ENCODE assay signal across 8 cellular contexts in genomic region chr19:49851456-49852259, GRCh38. TPM values are rescaled to one million over a fixed set of nuclear protein-coding genes. Genes with fewer than 3 reads are reported as not detected.
DNase-seq lines count a peak whose midpoint lies in the region; ATAC-seq, FAIRE-seq and TF ChIP-seq lines count a peak whose summit lies in the region.

No MANE protein-coding gene starts in this region.

- H2AK9ac ChIP-seq in IMR-90 (replicated peaks; ENCODE audit: low read depth, low read length, poor library complexity), result peak overlapping the region; percentile 95

- no peaks in the 10 kb centered on the region for H3K27me3 ChIP-seq in IMR-90 (ENCODE audit: control insufficient read depth, insufficient read depth, low read length)
- H3K27me3 ChIP-seq in pancreas, result no peaks in the 10 kb centered on the region

- H3K9ac ChIP-seq in IMR-90 (ENCODE audit: low read depth, low read length), result peak overlapping the region; percentile 65

- in situ Hi-C loops in GM13977 (cut with MboI; ENCODE audit: low pct_unique_long_range_greater_than_20kb, low sequenced_read_pairs, unreplicated experiment), result no loop called here
- in situ Hi-C loops in IMR-90 (cut with MboI; ENCODE audit: low sequenced_read_pairs), result loop anchor here (10.0 kb wide), 1 partner anchor 167 kb away; the partner anchor contains the start of gene ADM5

- TF ChIP-seq POLR2A in IMR-90 (IDR thresholded peaks at IDR 0.05; ENCODE audit: low read depth, low read length) (no peak), GM18505 (IDR thresholded peaks at IDR 0.05; ENCODE audit: borderline replicate concordance, extremely low read depth, insufficient read depth, insufficient read length) (no peak)

- peaks cover 58% of the 10 kb centered on the region for H4K20me1 ChIP-seq in IMR-90 (ENCODE audit: insufficient read depth, low read length)

- POLR2A ChIA-PET in IMR-90 (lab: Charles Lee; ENCODE audit: unreplicated experiment), result no interaction called here

- TF ChIP-seq CTCF in GM13977 (IDR thresholded peaks at IDR 0.05; ENCODE audit: extremely low read depth, insufficient read depth, missing control alignments), result no peak
- TF ChIP-seq CTCF in IMR-90 (conservative IDR thresholded peaks at IDR 0.05; ENCODE audit: low read depth, low read length), result no peak
- no peak for TF ChIP-seq CTCF in fibroblast of the aortic adventitia (IDR thresholded peaks at IDR 0.05; ENCODE audit: insufficient read depth, low read length)
- no peak for TF ChIP-seq CTCF in pancreas (IDR thresholded peaks at IDR 0.05)

- dilution Hi-C loops in IMR-90 (cut with HindIII; ENCODE audit: low sequenced_read_pairs, unreplicated experiment), result no loop called here

- no peak overlapping the region for H2BK20ac ChIP-seq in IMR-90 (ENCODE audit: low read depth, low read length)

- H2AK5ac ChIP-seq in IMR-90 (ENCODE audit: low read depth, low read length), result peak overlapping the region; percentile 81

- intact Hi-C loops in IMR-90 (cut with micrococcal nuclease) (no loop called here), pancreas (cut with DNase I) (no loop called here)

- WGBS in IMR-90 (ENCODE audit: extremely low coverage in 2 of 2, insufficient read length in 1 of 2), 2 experiments, result 3% methylated on average over 27 of the region's 78 CpGs; no CpG with 5 or more reads in 1 of the 2 experiments
- WGBS in pancreas, 2 donors, result 1% methylated on average over 62 to 78 of the region's 78 CpGs

- no peak overlapping the region; the same call in 1 of the 2 replicates for H3K18ac ChIP-seq in IMR-90 (ENCODE audit: low read depth, low read length)

- no peak overlapping the region for H4K8ac ChIP-seq in IMR-90 (ENCODE audit: low read depth in 2 of 2, low read length in 2 of 2)

- H2AFZ ChIP-seq in IMR-90 (replicated peaks; ENCODE audit: low read length, poor library complexity), result peak overlapping the region; percentile 90

- peaks cover 25% of the 10 kb centered on the region for H3K36me3 ChIP-seq in IMR-90 (ENCODE audit: control insufficient read depth, insufficient read depth, low read length)
- H3K36me3 ChIP-seq in pancreas, result peaks cover 0 to 7% (median 0%) of the 10 kb centered on the region in 3 donors

- H2BK120ac ChIP-seq in IMR-90 (ENCODE audit: low read depth, low read length), result no peak overlapping the region

- H3K56ac ChIP-seq in IMR-90 (ENCODE audit: extremely low read depth, insufficient read depth, low read length), result 0 out of 2 replicates have a peak overlapping the region, but pooled peaks have one; percentile 27

- peak overlapping the region; percentile 94 for H3K4me2 ChIP-seq in IMR-90 (ENCODE audit: low read depth, low read length)

- no peak overlapping the region for H4K5ac ChIP-seq in IMR-90 (ENCODE audit: low read depth, low read length)

- H3K14ac ChIP-seq in IMR-90 (replicated peaks; ENCODE audit: low read depth, low read length), result peak overlapping the region; percentile 74

- ATAC-seq in IMR-90 (ENCODE audit: low read depth) (peak; percentile 19), pancreas (peak in 3 of 4 donors; percentile 2 to 19 (median 18)), GM18505 (IDR thresholded peaks at IDR 0.05; ENCODE audit: unreplicated experiment) (no peak)

- no peaks in the 10 kb centered on the region for H3K9me3 ChIP-seq in IMR-90 (ENCODE audit: control insufficient read depth, insufficient read depth, low read length)
- H3K9me3 ChIP-seq in pancreas, result no peaks in the 10 kb centered on the region

- peak overlapping the region; percentile 41; the same call in 1 of the 2 replicates for H3K4ac ChIP-seq in IMR-90 (ENCODE audit: low read depth, low read length)

- H4K91ac ChIP-seq in IMR-90 (ENCODE audit: insufficient read depth, low read depth, low read length), result no peak overlapping the region

- CTCF ChIA-PET in IMR-90 (lab: Yijun Ruan, JAX), result no interaction called here

- peaks cover 15% of the 10 kb centered on the region for H3K9me1 ChIP-seq in IMR-90 (ENCODE audit: insufficient read depth, low read length)

- peak overlapping the region; percentile 48 for H2BK5ac ChIP-seq in IMR-90 (ENCODE audit: low read depth, low read length, poor library complexity, severe bottlenecking)

- no peak for TF ChIP-seq RAD21 in IMR-90 (IDR thresholded peaks at IDR 0.05; ENCODE audit: low read length)

- peak overlapping the region; percentile 87 for H3K23ac ChIP-seq in IMR-90 (ENCODE audit: low read depth, low read length)

- peaks cover 27 to 79% of the 10 kb centered on the region in 2 experiments for H3K79me1 ChIP-seq in IMR-90 (ENCODE audit: low read depth in 1 of 2, low read length in 2 of 2)

- peak; percentile 69 for DNase-seq in GM13977 (ENCODE audit: low spot score)
- DNase-seq in IMR-90, result no peak
- DNase-seq in activated T-cell treated with anti-CD3 and anti-CD28 coated beads, Interleukin-2, amount 50 U/mL, for 48 hours, result peak; percentile 37 to 51
- no peak for DNase-seq in fibroblast of the aortic adventitia (ENCODE audit: low read depth)
- peak; percentile 50 to 85 (median 64) for DNase-seq in pancreas
- no peak for DNase-seq in NCI-H2196 (lab: John Stamatoyannopoulos, UW; ENCODE audit: unreplicated experiment)
- DNase-seq in activated CD4-positive, CD25-positive, alpha-beta regulatory T cell treated with anti-CD3 and anti-CD28 coated beads, Interleukin-2, amount 50 U/mL, for 72 hours, result no peak

- FAIRE-seq in pancreas (lab: Jason Lieb, UNC), result no peak

- peaks cover 16% of the 10 kb centered on the region for H3K4me1 ChIP-seq in IMR-90 (ENCODE audit: control insufficient read depth, insufficient read depth, low read length)
- peaks cover 0 to 9% (median 0%) of the 10 kb centered on the region in 3 donors for H3K4me1 ChIP-seq in pancreas

- H2BK15ac ChIP-seq in IMR-90 (ENCODE audit: low read depth, low read length), result no peak overlapping the region

- H3K4me3 ChIP-seq in IMR-90 (ENCODE audit: insufficient read depth, low read depth, low read length) (peak overlapping the region; percentile 60), fibroblast of the aortic adventitia (ENCODE audit: low read depth, low read length) (peak overlapping the region; percentile 90), pancreas (peak overlapping the region; percentile 77 to 93 (median 88))

- no TSS peak for BruUV-seq in IMR-90 (replicated peaks; lab: Mats Ljungman, UMichigan)

- H3K27ac ChIP-seq in IMR-90 (ENCODE audit: insufficient read depth, low read length) (peak overlapping the region; percentile 94), pancreas (peak overlapping the region in 3 of 4 donors; percentile 100)

TF ChIP-seq in IMR-90, 13 proteins besides CTCF, POLR2A, EP300 and RAD21:
- TF ChIP-seq MXI1 (IDR thresholded peaks at IDR 0.05; ENCODE audit: borderline replicate concordance, low read depth, low read length) (peak; percentile 30; the same call in 1 of the 2 replicates), CEBPB (IDR thresholded peaks at IDR 0.05; ENCODE audit: low read depth, low read length) (no peak)
TF ChIP-seq in IMR-90: peak in this region for 1.

RNA-seq across cellular contexts. Expression of gene PTOV1, which starts 0.7 kb away (rescaled TPM):
- total RNA-seq in IMR-90 (2012; rRNA removed), result 34.4 and 36.1 TPM in 2 replicates
- 106 and 107 TPM in 2 replicates for polyA plus RNA-seq in IMR-90 (2012; rRNA removed)
- 63.8 and 170 TPM in 2 replicates for polyA plus RNA-seq in IMR-90 (2012; cell fraction: cytosol; rRNA removed)
- 249 and 529 TPM in 2 replicates for polyA plus RNA-seq in IMR-90 (2012; cell fraction: nucleus; rRNA removed; ENCODE audit: low replicate concordance)
- total RNA-seq in fibroblast of the aortic adventitia (ENCODE audit: low replicate concordance), result 46.2 and 51.2 TPM in 2 replicates
- total RNA-seq in pancreas, result 100 to 1,000 TPM in 1 of 6 donors, 10 to 100 TPM in 5; 48.8 to 116 (median 72.8) TPM
- 100 to 1,000 TPM; 177 to 191 TPM for polyA plus RNA-seq in pancreas

RNA-seq across cellular contexts. Expression of gene PNKP, which starts 15.7 kb away (rescaled TPM):
- total RNA-seq in IMR-90 (2012; rRNA removed) (10.6 and 14.2 TPM in 2 replicates), fibroblast of the aortic adventitia (ENCODE audit: low replicate concordance) (42.3 and 58.3 TPM in 2 replicates), pancreas (10 to 100 TPM; 28.7 to 52.4 (median 34.6) TPM)
- polyA plus RNA-seq in IMR-90 (2012; rRNA removed) (25.0 and 33.0 TPM in 2 replicates), pancreas (100 to 1,000 TPM in 1 of 2 donors, 10 to 100 TPM in 1; 76.0 to 154 TPM)
- polyA plus RNA-seq in IMR-90 (2012; cell fraction: cytosol; rRNA removed), result 16.7 and 18.1 TPM in 2 replicates
- polyA plus RNA-seq in IMR-90 (2012; cell fraction: nucleus; rRNA removed; ENCODE audit: low replicate concordance), result 171 and 356 TPM in 2 replicates

RNA-seq across cellular contexts. Expression of gene AKT1S1, which starts 25.5 kb away (rescaled TPM):
- 3.6 and 5.0 TPM in 2 replicates for total RNA-seq in IMR-90 (2012; rRNA removed)
- 54.4 and 68.7 TPM in 2 replicates for polyA plus RNA-seq in IMR-90 (2012; rRNA removed)
- 58.5 and 76.0 TPM in 2 replicates for polyA plus RNA-seq in IMR-90 (2012; cell fraction: cytosol; rRNA removed)
- polyA plus RNA-seq in IMR-90 (2012; cell fraction: nucleus; rRNA removed; ENCODE audit: low replicate concordance), result 78.4 and 102 TPM in 2 replicates
- 14.4 and 20.6 TPM in 2 replicates for total RNA-seq in fibroblast of the aortic adventitia (ENCODE audit: low replicate concordance)
- total RNA-seq in pancreas, result 10 to 100 TPM; 13.8 to 22.1 (median 16.2) TPM
- polyA plus RNA-seq in pancreas, result 10 to 100 TPM; 22.7 to 31.1 TPM

RNA-seq across cellular contexts. Expression of gene TBC1D17, which starts 25.8 kb away (rescaled TPM):
- 1.1 and 1.4 TPM in 2 replicates for total RNA-seq in IMR-90 (2012; rRNA removed)
- 26.8 and 27.8 TPM in 2 replicates for polyA plus RNA-seq in IMR-90 (2012; rRNA removed)
- 18.6 and 33.5 TPM in 2 replicates for polyA plus RNA-seq in IMR-90 (2012; cell fraction: cytosol; rRNA removed)
- 40.7 and 82.6 TPM in 2 replicates for polyA plus RNA-seq in IMR-90 (2012; cell fraction: nucleus; rRNA removed; ENCODE audit: low replicate concordance)
- 16.3 and 17.1 TPM in 2 replicates for total RNA-seq in fibroblast of the aortic adventitia (ENCODE audit: low replicate concordance)
- total RNA-seq in pancreas, result 10 to 100 TPM; 21.0 to 34.3 (median 29.9) TPM
- polyA plus RNA-seq in pancreas, result 10 to 100 TPM; 74.0 to 99.3 TPM

RNA-seq across cellular contexts. Expression of gene MED25, which starts 33.6 kb away (rescaled TPM):
- total RNA-seq in IMR-90 (2012; rRNA removed) (4.7 and 5.3 TPM in 2 replicates), fibroblast of the aortic adventitia (ENCODE audit: low replicate concordance) (19.4 and 21.7 TPM in 2 replicates), pancreas (10 to 100 TPM; 19.4 to 34.9 (median 24.3) TPM)
- polyA plus RNA-seq in IMR-90 (2012; rRNA removed) (37.0 and 38.5 TPM in 2 replicates), pancreas (10 to 100 TPM; 56.8 to 60.0 TPM)
- polyA plus RNA-seq in IMR-90 (2012; cell fraction: cytosol; rRNA removed), result 20.7 and 33.0 TPM in 2 replicates
- 77.0 and 95.3 TPM in 2 replicates for polyA plus RNA-seq in IMR-90 (2012; cell fraction: nucleus; rRNA removed; ENCODE audit: low replicate concordance)

Comparison
In these comparisons a context has a peak if more than half of its experiments do, and no peak if none do; other contexts are left out.
1. DNase-seq: peak in GM13977 (single experiment), activated T-cell treated with anti-CD3 and anti-CD28 coated beads, Interleukin-2, amount 50 U/mL, for 48 hours (2 of 2) and pancreas (6 of 6); none in IMR-90 (single experiment), fibroblast of the aortic adventitia (single experiment), NCI-H2196 (single experiment) and activated CD4-positive, CD25-positive, alpha-beta regulatory T cell treated with anti-CD3 and anti-CD28 coated beads, Interleukin-2, amount 50 U/mL, for 72 hours (single experiment).
2. Peak in every context shown above with its lines, with median percentiles within 50 percentile points of each other: H3K4me3 ChIP-seq.